Comparison of ENCODE assay signal across 1 cellular context in the genomic region with DNA sequence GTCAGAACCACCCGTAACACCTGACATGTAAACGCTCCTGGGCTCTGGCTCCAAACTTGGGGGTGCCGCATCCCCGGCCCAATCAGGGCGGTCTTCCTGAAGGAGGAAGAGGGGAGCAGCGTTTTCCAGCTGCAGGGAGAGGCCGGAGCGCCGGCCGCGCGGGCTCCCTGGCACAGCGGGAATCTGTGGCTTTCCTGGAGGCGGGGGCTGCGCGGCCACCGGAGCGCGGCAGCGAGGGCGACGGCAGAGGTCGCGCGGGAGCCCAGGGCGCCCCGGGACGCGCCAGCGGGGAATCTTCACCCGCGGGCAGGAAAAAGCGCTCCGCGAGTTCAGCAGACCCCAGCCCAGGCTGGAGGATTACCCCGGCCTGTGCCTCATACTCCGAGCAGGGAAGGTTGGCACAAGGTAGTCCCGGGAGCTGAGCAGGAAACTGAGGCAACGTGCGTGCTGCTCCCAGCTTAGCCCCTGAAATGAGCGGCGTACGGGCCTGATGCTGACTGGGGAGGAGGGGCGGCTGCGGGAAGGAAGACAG.
A peak's percentile ranks its signal among the peaks of the same experiment; 100 is the strongest.
TF ChIP-seq lines count a peak whose summit lies in the region.

No MANE protein-coding gene starts in this region.

TF ChIP-seq in HepG2, 621 proteins besides CTCF, POLR2A, EP300 and RAD21 (continued from another document):
- TF ChIP-seq, protein P1, sequence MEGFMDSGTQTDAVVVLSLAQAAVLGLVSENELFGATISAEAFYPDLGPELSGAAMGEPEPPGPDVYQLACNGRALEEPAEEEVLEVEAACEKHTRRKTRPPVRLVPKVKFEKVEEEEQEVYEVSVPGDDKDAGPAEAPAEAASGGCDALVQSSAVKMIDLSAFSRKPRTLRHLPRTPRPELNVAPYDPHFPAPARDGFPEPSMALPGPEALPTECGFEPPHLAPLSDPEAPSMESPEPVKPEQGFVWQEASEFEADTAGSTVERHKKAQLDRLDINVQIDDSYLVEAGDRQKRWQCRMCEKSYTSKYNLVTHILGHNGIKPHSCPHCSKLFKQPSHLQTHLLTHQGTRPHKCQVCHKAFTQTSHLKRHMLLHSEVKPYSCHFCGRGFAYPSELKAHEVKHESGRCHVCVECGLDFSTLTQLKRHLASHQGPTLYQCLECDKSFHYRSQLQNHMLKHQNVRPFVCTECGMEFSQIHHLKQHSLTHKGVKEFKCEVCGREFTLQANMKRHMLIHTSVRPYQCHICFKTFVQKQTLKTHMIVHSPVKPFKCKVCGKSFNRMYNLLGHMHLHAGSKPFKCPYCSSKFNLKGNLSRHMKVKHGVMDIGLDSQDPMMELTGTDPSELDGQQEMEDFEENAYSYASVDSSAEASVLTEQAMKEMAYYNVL (CRISPR knock-in tag; IDR thresholded peaks at IDR 0.05; ENCODE audit: borderline replicate concordance), result no peak
- TF ChIP-seq ZC3H13 (CRISPR knock-in tag; IDR thresholded peaks at IDR 0.05) (peak; percentile 86; the same call in 1 of the 2 replicates), PCBP1 (IDR thresholded peaks at IDR 0.05; ENCODE audit: borderline replicate concordance, low read depth, low read length) (0 out of 2 replicates have a peak, but pooled peaks have one; percentile 10), ZFP90 (CRISPR knock-in tag; IDR thresholded peaks at IDR 0.05; ENCODE audit: borderline replicate concordance) (peak; percentile 18; the same call in 1 of the 2 replicates), AGO1 (IDR thresholded peaks at IDR 0.05; ENCODE audit: low read depth, low read length, poor library complexity, severe bottlenecking) (peak; percentile 61), ZKSCAN1 (IDR thresholded peaks at IDR 0.05; ENCODE audit: low read length) (no peak), HNRNPLL (IDR thresholded peaks at IDR 0.05; ENCODE audit: low read depth, low read length, poor library complexity, severe bottlenecking) (peak; percentile 49), ZNF672 (CRISPR knock-in tag; IDR thresholded peaks at IDR 0.05) (no peak), ZNF644 (CRISPR knock-in tag; IDR thresholded peaks at IDR 0.05; ENCODE audit: low read depth) (no peak), TEAD3 (CRISPR knock-in tag; optimal IDR thresholded peaks at IDR 0.05; ENCODE audit: borderline replicate concordance) (no peak), RBAK (CRISPR knock-in tag; IDR thresholded peaks at IDR 0.05) (no peak)
- TF ChIP-seq, protein P2, sequence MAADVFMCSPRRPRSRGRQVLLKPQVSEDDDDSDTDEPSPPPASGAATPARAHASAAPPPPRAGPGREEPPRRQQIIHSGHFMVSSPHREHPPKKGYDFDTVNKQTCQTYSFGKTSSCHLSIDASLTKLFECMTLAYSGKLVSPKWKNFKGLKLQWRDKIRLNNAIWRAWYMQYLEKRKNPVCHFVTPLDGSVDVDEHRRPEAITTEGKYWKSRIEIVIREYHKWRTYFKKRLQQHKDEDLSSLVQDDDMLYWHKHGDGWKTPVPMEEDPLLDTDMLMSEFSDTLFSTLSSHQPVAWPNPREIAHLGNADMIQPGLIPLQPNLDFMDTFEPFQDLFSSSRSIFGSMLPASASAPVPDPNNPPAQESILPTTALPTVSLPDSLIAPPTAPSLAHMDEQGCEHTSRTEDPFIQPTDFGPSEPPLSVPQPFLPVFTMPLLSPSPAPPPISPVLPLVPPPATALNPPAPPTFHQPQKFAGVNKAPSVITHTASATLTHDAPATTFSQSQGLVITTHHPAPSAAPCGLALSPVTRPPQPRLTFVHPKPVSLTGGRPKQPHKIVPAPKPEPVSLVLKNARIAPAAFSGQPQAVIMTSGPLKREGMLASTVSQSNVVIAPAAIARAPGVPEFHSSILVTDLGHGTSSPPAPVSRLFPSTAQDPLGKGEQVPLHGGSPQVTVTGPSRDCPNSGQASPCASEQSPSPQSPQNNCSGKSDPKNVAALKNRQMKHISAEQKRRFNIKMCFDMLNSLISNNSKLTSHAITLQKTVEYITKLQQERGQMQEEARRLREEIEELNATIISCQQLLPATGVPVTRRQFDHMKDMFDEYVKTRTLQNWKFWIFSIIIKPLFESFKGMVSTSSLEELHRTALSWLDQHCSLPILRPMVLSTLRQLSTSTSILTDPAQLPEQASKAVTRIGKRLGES (CRISPR knock-in tag; IDR thresholded peaks at IDR 0.05; ENCODE audit: borderline replicate concordance), result no peak
- TF ChIP-seq, protein P3, sequence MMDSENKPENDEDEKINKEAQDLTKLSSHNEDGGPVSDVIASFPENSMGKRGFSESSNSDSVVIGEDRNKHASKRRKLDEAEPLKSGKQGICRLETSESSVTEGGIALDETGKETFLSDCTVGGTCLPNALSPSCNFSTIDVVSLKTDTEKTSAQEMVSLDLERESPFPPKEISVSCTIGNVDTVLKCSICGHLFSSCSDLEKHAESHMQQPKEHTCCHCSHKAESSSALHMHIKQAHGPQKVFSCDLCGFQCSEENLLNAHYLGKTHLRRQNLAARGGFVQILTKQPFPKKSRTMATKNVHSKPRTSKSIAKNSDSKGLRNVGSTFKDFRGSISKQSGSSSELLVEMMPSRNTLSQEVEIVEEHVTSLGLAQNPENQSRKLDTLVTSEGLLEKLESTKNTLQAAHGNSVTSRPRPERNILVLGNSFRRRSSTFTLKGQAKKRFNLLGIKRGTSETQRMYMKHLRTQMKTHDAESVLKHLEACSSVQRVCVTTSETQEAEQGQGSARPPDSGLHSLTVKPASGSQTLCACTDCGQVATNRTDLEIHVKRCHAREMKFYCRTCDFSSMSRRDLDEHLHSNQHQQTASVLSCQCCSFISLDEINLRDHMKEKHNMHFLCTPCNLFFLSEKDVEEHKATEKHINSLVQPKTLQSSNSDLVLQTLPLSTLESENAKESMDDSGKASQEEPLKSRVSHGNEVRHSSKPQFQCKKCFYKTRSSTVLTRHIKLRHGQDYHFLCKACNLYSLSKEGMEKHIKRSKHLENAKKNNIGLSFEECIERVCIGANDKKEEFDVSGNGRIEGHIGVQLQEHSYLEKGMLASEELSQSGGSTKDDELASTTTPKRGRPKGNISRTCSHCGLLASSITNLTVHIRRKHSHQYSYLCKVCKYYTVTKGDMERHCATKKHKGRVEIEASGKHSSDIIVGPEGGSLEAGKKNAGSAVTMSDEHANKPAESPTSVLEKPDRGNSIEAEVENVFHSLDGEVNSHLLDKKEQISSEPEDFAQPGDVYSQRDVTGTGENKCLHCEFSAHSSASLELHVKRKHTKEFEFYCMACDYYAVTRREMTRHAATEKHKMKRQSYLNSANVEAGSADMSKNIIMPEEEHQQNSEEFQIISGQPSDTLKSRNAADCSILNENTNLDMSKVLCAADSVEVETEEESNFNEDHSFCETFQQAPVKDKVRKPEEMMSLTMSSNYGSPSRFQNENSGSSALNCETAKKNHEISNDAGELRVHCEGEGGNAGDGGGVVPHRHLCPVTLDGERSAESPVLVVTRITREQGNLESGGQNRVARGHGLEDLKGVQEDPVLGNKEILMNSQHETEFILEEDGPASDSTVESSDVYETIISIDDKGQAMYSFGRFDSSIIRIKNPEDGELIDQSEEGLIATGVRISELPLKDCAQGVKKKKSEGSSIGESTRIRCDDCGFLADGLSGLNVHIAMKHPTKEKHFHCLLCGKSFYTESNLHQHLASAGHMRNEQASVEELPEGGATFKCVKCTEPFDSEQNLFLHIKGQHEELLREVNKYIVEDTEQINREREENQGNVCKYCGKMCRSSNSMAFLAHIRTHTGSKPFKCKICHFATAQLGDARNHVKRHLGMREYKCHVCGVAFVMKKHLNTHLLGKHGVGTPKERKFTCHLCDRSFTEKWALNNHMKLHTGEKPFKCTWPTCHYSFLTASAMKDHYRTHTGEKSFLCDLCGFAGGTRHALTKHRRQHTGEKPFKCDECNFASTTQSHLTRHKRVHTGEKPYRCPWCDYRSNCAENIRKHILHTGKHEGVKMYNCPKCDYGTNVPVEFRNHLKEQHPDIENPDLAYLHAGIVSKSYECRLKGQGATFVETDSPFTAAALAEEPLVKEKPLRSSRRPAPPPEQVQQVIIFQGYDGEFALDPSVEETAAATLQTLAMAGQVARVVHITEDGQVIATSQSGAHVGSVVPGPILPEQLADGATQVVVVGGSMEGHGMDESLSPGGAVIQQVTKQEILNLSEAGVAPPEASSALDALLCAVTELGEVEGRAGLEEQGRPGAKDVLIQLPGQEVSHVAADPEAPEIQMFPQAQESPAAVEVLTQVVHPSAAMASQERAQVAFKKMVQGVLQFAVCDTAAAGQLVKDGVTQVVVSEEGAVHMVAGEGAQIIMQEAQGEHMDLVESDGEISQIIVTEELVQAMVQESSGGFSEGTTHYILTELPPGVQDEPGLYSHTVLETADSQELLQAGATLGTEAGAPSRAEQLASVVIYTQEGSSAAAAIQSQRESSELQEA (CRISPR knock-in tag; IDR thresholded peaks at IDR 0.05; ENCODE audit: not compliant biosample characterization), result peak; percentile 21
- TF ChIP-seq, protein P4, sequence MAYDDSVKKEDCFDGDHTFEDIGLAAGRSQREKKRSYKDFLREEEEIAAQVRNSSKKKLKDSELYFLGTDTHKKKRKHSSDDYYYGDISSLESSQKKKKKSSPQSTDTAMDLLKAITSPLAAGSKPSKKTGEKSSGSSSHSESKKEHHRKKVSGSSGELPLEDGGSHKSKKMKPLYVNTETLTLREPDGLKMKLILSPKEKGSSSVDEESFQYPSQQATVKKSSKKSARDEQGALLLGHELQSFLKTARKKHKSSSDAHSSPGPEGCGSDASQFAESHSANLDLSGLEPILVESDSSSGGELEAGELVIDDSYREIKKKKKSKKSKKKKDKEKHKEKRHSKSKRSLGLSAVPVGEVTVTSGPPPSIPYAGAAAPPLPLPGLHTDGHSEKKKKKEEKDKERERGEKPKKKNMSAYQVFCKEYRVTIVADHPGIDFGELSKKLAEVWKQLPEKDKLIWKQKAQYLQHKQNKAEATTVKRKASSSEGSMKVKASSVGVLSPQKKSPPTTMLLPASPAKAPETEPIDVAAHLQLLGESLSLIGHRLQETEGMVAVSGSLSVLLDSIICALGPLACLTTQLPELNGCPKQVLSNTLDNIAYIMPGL (CRISPR knock-in tag; IDR thresholded peaks at IDR 0.05; ENCODE audit: borderline replicate concordance in 1 of 2, low read depth in 1 of 2), result 0 out of 4 replicates have a peak, but pooled peaks of 1 of the 2 experiments have one; percentile 37
TF ChIP-seq in HepG2: peak in this region for 35.
